8 cellular contexts compared by ENCODE assay signal in the genomic region with DNA sequence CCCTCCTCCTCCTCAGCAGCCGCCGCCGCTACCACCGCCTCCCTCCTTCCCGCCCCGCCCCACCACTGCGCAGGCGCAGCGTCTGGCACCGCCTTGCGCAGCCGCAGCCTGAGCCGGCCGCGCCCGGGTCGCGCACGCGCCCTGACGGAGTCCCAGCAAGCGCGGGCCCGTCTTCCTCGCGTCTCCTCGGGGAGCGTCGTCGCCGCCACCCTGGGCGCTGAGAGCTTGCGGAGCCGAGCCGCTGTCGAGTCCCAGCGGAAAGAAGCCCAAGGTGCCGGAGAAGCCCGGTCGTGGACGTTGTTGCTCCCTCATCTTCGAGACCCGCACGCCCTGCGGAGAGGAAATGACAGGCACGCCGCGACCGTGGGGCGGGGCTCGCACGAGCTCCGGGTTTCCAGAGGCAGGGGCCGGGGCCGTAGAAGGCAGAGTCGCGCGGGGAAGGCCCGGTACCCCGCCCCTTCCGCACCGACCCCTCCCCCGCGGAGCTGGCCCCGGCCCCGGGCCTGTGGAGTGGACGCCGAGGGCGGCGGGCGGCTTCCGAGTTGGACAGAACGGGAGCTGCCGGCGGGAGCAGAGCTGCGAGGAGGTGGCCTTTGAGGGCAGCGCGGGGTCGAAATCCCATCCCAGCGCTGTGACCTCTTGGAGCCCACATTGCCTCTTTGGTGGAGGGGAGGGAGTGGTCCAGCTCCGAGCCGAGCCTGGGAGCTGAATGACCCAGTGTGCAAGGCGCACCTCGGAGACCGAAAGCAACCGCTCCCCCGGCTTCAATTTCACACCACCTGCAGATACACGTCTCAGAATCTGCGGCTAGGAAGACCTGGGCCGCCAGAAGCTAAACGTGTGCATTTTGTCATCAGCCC. TPM values are rescaled to one million over a fixed set of nuclear protein-coding genes. Genes with fewer than 3 reads are reported as not detected.
A peak's percentile ranks its signal among the peaks of the same experiment; 100 is the strongest.
DNase-seq lines count a peak whose midpoint lies in the region; ATAC-seq and TF ChIP-seq lines count a peak whose summit lies in the region.

No MANE protein-coding gene starts in this region.

- H3K27me3 ChIP-seq in fibroblast of lung (ENCODE audit: control insufficient read depth, insufficient read depth, low read length): no peaks in the 10 kb centered on the region

- H2AFZ ChIP-seq in fibroblast of lung (ENCODE audit: low read length): peak overlapping the region; percentile 90

- no peaks in the 10 kb centered on the region for H3K9me3 Mint-ChIP-seq in natural killer cell
- H3K9me3 Mint-ChIP-seq in stimulated activated naive B cell treated with anti-CD40 and anti-IgM and Interleukin-4, amounts not matched to agents 10 μg/mL and 1 μg/mL and 100 μg/mL, for 72 hours: no peaks in the 10 kb centered on the region

- TF ChIP-seq CTCF in fibroblast of lung (conservative IDR thresholded peaks at IDR 0.05 in 1 of 2, IDR thresholded peaks at IDR 0.05 in 1 of 2; ENCODE audit: low read depth in 1 of 2, low read length in 2 of 2): no peak
- no peak for TF ChIP-seq CTCF in natural killer cell (IDR thresholded peaks at IDR 0.05)

- H3K36me3 Mint-ChIP-seq in natural killer cell: no peaks in the 10 kb centered on the region
- peaks cover 18 to 48% of the 10 kb centered on the region in 2 donors for H3K36me3 Mint-ChIP-seq in stimulated activated naive B cell treated with anti-CD40 and anti-IgM and Interleukin-4, amounts not matched to agents 10 μg/mL and 1 μg/mL and 100 μg/mL, for 72 hours

- H3K4me3 Mint-ChIP-seq in natural killer cell: peak overlapping the region; percentile 95
- peak overlapping the region; percentile 88 to 89 for H3K4me3 Mint-ChIP-seq in stimulated activated naive B cell treated with anti-CD40 and anti-IgM and Interleukin-4, amounts not matched to agents 10 μg/mL and 1 μg/mL and 100 μg/mL, for 72 hours

- peak; percentile 82 to 92 (median 86) for ATAC-seq in natural killer cell
- peak; percentile 61 to 70 for ATAC-seq in stimulated activated naive B cell treated with anti-CD40 and anti-IgM and Interleukin-4, amounts not matched to agents 10 μg/mL and 1 μg/mL and 100 μg/mL, for 72 hours (replicated peaks)

- H3K27me3 Mint-ChIP-seq in natural killer cell (ENCODE audit: low read depth in 2 of 2): no peaks in the 10 kb centered on the region
- no peaks in the 10 kb centered on the region for H3K27me3 Mint-ChIP-seq in stimulated activated naive B cell treated with anti-CD40 and anti-IgM and Interleukin-4, amounts not matched to agents 10 μg/mL and 1 μg/mL and 100 μg/mL, for 72 hours

- H3K79me2 ChIP-seq in fibroblast of lung (ENCODE audit: control insufficient read depth, insufficient read depth, low read length): peaks cover 53% of the 10 kb centered on the region

- H4K20me1 ChIP-seq in fibroblast of lung (ENCODE audit: control insufficient read depth, extremely low read depth, insufficient read depth, low read length): no peaks in the 10 kb centered on the region

- peaks cover 2% of the 10 kb centered on the region for H3K36me3 ChIP-seq in fibroblast of lung (ENCODE audit: control insufficient read depth, insufficient read depth, low read length)

- DNase-seq in Daoy (ENCODE audit: low read depth) (peak; percentile 99), H4 (ENCODE audit: low spot score) (peak; percentile 87), LoVo (ENCODE audit: low spot score) (peak; percentile 97), RPMI7951 (ENCODE audit: low read depth) (peak; percentile 89), fibroblast of lung (ENCODE audit: low read depth in 2 of 2) (peak; percentile 86 to 91), natural killer cell (peak; percentile 95)
- DNase-seq in activated T-helper 1 cell treated with anti-CD3 and anti-CD28 coated beads, Interleukin-2, amount 50 U/mL, for 16 hours (ENCODE audit: low read depth in 1 of 2, low spot score in 1 of 2): peak; percentile 94 to 95
- peak; percentile 95 for DNase-seq in stimulated activated naive B cell treated with anti-CD40 and anti-IgM and Interleukin-4, amounts not matched to agents 10 μg/mL and 1 μg/mL and 100 μg/mL, for 72 hours

- H3K4me2 ChIP-seq in fibroblast of lung (ENCODE audit: extremely low read depth, insufficient read depth, low read length): peak overlapping the region; percentile 71

- H3K4me3 ChIP-seq in fibroblast of lung (replicated peaks in 1 of 4; ENCODE audit: control extremely low read depth in 1 of 4, insufficient read depth in 1 of 4, low read depth in 3 of 4, low read length in 4 of 4): peak overlapping the region; percentile 51 to 94 (median 83)

- peaks cover 5% of the 10 kb centered on the region for H3K4me1 ChIP-seq in fibroblast of lung (ENCODE audit: control insufficient read depth, extremely low read depth, insufficient read depth, low read length)

- peaks cover 43 to 50% of the 10 kb centered on the region in 2 donors for H3K4me1 Mint-ChIP-seq in natural killer cell
- H3K4me1 Mint-ChIP-seq in stimulated activated naive B cell treated with anti-CD40 and anti-IgM and Interleukin-4, amounts not matched to agents 10 μg/mL and 1 μg/mL and 100 μg/mL, for 72 hours: peaks cover 57 to 86% of the 10 kb centered on the region in 2 donors

- peak overlapping the region; percentile 82 for H3K27ac ChIP-seq in fibroblast of lung (ENCODE audit: insufficient read depth, low read length)

- peak overlapping the region; percentile 23 to 87 for H3K27ac Mint-ChIP-seq in natural killer cell
- peak overlapping the region; percentile 92 for H3K27ac Mint-ChIP-seq in stimulated activated naive B cell treated with anti-CD40 and anti-IgM and Interleukin-4, amounts not matched to agents 10 μg/mL and 1 μg/mL and 100 μg/mL, for 72 hours

- intact Hi-C loops in natural killer cell (cut with micrococcal nuclease): loop anchor here (5.0 kb wide), 1 partner anchor 85 kb away; the partner anchor contains the start of gene RPLP0

- no peaks in the 10 kb centered on the region for H3K9me3 ChIP-seq in fibroblast of lung (ENCODE audit: control insufficient read depth, insufficient read depth, low read depth, low read length)

- peak overlapping the region; percentile 83 for H3K9ac ChIP-seq in fibroblast of lung (ENCODE audit: insufficient read depth, low read length)

RNA-seq across cellular contexts. Expression of gene RAB35, which starts 0.5 kb away (rescaled TPM):
- total RNA-seq in Daoy (2014; rRNA removed; shearing (Covaris generic)): 23.3 and 31.7 TPM in 2 replicates
- 17.7 and 23.2 TPM in 2 replicates for total RNA-seq in H4 (2014; rRNA removed; shearing (Covaris generic))
- 16.6 and 16.8 TPM in 2 replicates for total RNA-seq in RPMI7951 (2014; rRNA removed; shearing (Covaris generic))
- total RNA-seq in fibroblast of lung (23.4 and 29.7 TPM in 2 replicates), natural killer cell (10 to 100 TPM; 65.0 to 85.9 (median 81.2) TPM)
- polyA plus RNA-seq in fibroblast of lung: 51.4 and 70.9 TPM in 2 replicates
- 48.2 and 53.8 TPM in 2 replicates for polyA plus RNA-seq in fibroblast of lung (2012)
- polyA minus RNA-seq in fibroblast of lung (ENCODE audit: low replicate concordance): 62.9 and 111 TPM in 2 replicates

Comparison
In these comparisons a context has a peak if more than half of its experiments do, and no peak if none do; other contexts are left out.
1. Peak in every context shown above with its lines: DNase-seq, ATAC-seq, H3K4me3 ChIP-seq and H3K27ac ChIP-seq.